Comparison of ENCODE assay signal across 9 cellular contexts in the genomic region with DNA sequence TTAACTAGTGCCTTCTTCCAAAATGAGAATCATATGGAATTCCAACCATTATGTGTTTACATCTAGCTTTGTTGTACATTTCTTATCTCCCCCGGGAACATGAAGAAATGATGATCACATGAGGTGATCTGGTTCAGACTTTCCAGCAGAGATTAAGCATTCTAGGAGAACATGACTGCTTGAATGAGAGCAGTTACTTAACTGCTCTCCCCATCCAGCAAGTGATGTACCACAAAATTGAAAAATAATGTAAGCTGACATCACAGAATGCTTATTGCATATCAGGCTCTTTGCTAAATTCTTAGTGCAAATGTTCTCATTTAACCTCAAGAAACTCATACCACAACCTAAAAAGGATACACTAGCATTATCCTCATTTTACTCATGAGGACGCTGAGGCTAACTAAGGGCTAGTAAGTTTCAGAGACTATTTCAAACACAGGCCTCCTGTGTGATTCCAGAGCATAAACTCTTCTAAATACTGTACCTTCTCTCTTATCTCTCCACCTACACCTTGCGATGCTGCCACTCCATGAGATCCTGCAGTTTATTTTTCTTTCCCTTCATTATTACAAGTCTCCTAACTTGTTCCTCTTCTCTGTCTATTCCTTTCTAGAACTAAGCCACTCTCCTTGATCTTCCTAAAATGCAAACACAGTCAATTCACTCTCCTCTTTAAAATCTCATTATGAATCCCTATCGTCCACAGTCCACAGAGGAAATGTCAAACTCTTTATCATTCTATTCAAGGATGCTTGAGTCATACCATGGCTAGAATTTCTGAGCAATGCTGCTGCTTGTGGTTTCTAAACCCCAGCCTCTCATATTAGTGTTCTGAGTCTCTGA.
DNase-seq lines count a peak whose midpoint lies in the region; ATAC-seq and TF ChIP-seq lines count a peak whose summit lies in the region.
"Had no signal": no experiment of that assay in that cellular context is flagged by ENCODE, and none has a peak within 500 bp of the region (broad histone marks: within the 10 kb centered on the region; RNA-seq: fewer than 3 reads in every experiment).

No MANE protein-coding gene starts in this region.

- H3K4me3 ChIP-seq in OCI-LY3 (ENCODE audit: low read length) (peak overlapping the region; percentile 42), Caco-2 (ENCODE audit: low read depth, low read length) (no peak overlapping the region)
- H3K4me3 ChIP-seq: SJCRH30 had no signal

- H3K9me3 Mint-ChIP-seq in Caco-2 (ENCODE audit: unreplicated experiment): no peaks in the 10 kb centered on the region

- 0 out of 2 replicates have a peak overlapping the region, but pooled peaks have one; percentile 12 for H3K9ac ChIP-seq in OCI-LY3 (ENCODE audit: low read length)

- H3K4me2 ChIP-seq in OCI-LY3 (ENCODE audit: low read length): peak overlapping the region; percentile 65

- H3K4me3 Mint-ChIP-seq in Caco-2 (ENCODE audit: unreplicated experiment): no peak overlapping the region

- no TSS peak for BruUV-seq in Caco-2 (replicated peaks; lab: Mats Ljungman, UMichigan)

- ATAC-seq in GM18861 (IDR thresholded peaks at IDR 0.05; ENCODE audit: unreplicated experiment) (peak; percentile 72), HG02623 (IDR thresholded peaks at IDR 0.05; ENCODE audit: unreplicated experiment) (peak; percentile 76)

- no peaks in the 10 kb centered on the region for H4K20me1 ChIP-seq in OCI-LY3 (ENCODE audit: insufficient read depth, low read length)

- peak; percentile 22; the same call in 1 of the 2 replicates for TF ChIP-seq CTCF in OCI-LY3 (IDR thresholded peaks at IDR 0.05; ENCODE audit: low read depth, low read length)
- no peak for TF ChIP-seq CTCF in Caco-2 (IDR thresholded peaks at IDR 0.05; ENCODE audit: insufficient read depth in 1 of 2, low read depth in 1 of 2, low read length in 1 of 2, severe bottlenecking in 1 of 2, unreplicated experiment in 1 of 2)

- no peaks in the 10 kb centered on the region for H3K4me1 Mint-ChIP-seq in Caco-2 (ENCODE audit: low read depth, unreplicated experiment)

- no peaks in the 10 kb centered on the region for H3K79me2 ChIP-seq in OCI-LY3 (ENCODE audit: low read length)

- H3K36me3 ChIP-seq in OCI-LY3 (replicated peaks; ENCODE audit: low read depth, low read length) (no peaks in the 10 kb centered on the region), Caco-2 (ENCODE audit: control insufficient read depth, insufficient read depth, low read length) (no peaks in the 10 kb centered on the region)
- H3K36me3 ChIP-seq: SJCRH30 had no signal

- peaks cover 86% of the 10 kb centered on the region for H3K4me1 ChIP-seq in OCI-LY3 (ENCODE audit: low read length)
- no peaks in the 10 kb centered on the region for H3K4me1 ChIP-seq in Caco-2
- H3K4me1 ChIP-seq: SJCRH30 had no signal

- DNase-seq in kidney tubule cell (ENCODE audit: low spot score) (peak; percentile 88), Caco-2 (no peak), C1 segment of cervical spinal cord (lab: John Stamatoyannopoulos, UW) (no peak)
- no peak for DNase-seq in stimulated activated naive CD4-positive, alpha-beta T cell treated with Interleukin-2 at 50 U/mL for 16 hours (lab: John Stamatoyannopoulos, UW)
- DNase-seq in stimulated activated CD4-positive, alpha-beta T cell treated with anti-CD3 and anti-CD28 coated beads, Interleukin-4, amount 100 ng/mL, for 1 hour: no peak

- H2AFZ ChIP-seq in OCI-LY3 (ENCODE audit: low read depth, low read length): no peak overlapping the region

- CTCF ChIA-PET in Caco-2 (lab: Charles Lee): no interaction called here

- H3K36me3 Mint-ChIP-seq in Caco-2 (ENCODE audit: insufficient read depth, unreplicated experiment): no peaks in the 10 kb centered on the region

- H3K9me3 ChIP-seq in OCI-LY3 (ENCODE audit: insufficient read depth, low read length) (no peaks in the 10 kb centered on the region), Caco-2 (no peaks in the 10 kb centered on the region)
- H3K9me3 ChIP-seq: SJCRH30 had no signal

- peak overlapping the region; percentile 58 for H3K27ac ChIP-seq in OCI-LY3 (ENCODE audit: low read length)
- H3K27ac ChIP-seq: SJCRH30 had no signal

- H3K27me3 ChIP-seq in OCI-LY3 (ENCODE audit: low read depth, low read length): peaks cover 19% of the 10 kb centered on the region
- no peaks in the 10 kb centered on the region; the same call in none of the 2 replicates for H3K27me3 ChIP-seq in Caco-2 (replicated peaks; ENCODE audit: control insufficient read depth, insufficient read depth, low read length)
- H3K27me3 ChIP-seq: SJCRH30 had no signal

- intact Hi-C loops in Caco-2 (cut with micrococcal nuclease; ENCODE audit: unreplicated experiment): no loop called here

- POLR2A ChIA-PET in Caco-2 (lab: Charles Lee): no interaction called here

- peaks cover 3% of the 10 kb centered on the region for H3K27me3 Mint-ChIP-seq in Caco-2 (ENCODE audit: insufficient read depth, unreplicated experiment)

- no peak overlapping the region for H3K27ac Mint-ChIP-seq in Caco-2 (ENCODE audit: unreplicated experiment)
